ENCODE assay signal across 28 cellular contexts in the genomic region with DNA sequence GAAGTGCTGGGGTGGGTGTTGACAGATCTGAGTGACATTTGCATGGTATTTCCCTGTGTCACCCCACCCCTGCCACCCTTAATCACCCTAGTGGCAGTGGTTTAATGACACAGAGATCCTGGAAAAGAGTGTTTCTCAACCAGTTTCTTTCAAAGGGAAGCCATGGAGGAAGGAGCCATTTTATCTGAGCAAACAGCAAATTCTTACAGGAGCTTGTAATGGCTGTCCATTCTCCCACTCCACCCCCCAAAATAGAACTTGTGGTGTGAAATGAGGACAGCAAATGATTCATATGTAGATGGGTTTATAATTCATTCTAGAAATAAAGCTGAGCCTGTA. TPM values are rescaled to one million over a fixed set of nuclear protein-coding genes. Genes with fewer than 3 reads are reported as not detected.
DNase-seq lines count a peak whose midpoint lies in the region; ATAC-seq and TF ChIP-seq lines count a peak whose summit lies in the region.
"Had no signal": no experiment of that assay in that cellular context is flagged by ENCODE, and none has a peak within 500 bp of the region (broad histone marks: within the 10 kb centered on the region; RNA-seq: fewer than 3 reads in every experiment).

No MANE protein-coding gene starts in this region.

- H3K4me3 Mint-ChIP-seq in activated CD8-positive, alpha-beta T cell treated with anti-CD3 and anti-CD28 coated beads for 36 hours, result no peak overlapping the region
- H3K4me3 Mint-ChIP-seq in activated CD8-positive, alpha-beta T cell treated with anti-CD3 and anti-CD28 coated beads, Interleukin-2, amount 10 ng/mL, durations not matched to agents 7 days and 5 days, result no peak overlapping the region
- H3K4me3 Mint-ChIP-seq in stimulated activated memory B cell treated with anti-CD40 and anti-IgM and Interleukin-4, amounts not matched to agents 10 μg/mL and 1 μg/mL and 100 μg/mL, for 72 hours, result no peak overlapping the region
- H3K4me3 Mint-ChIP-seq: activated naive CD8-positive, alpha-beta T cell treated with anti-CD3 and anti-CD28 coated beads, Interleukin-2, amount 10 ng/mL, durations not matched to agents 7 days and 5 days; CD8-positive, alpha-beta memory T cell; nephron had no signal

- no peaks in the 10 kb centered on the region for H3K27me3 Mint-ChIP-seq in activated CD8-positive, alpha-beta T cell treated with anti-CD3 and anti-CD28 coated beads for 36 hours
- no peaks in the 10 kb centered on the region for H3K27me3 Mint-ChIP-seq in activated CD8-positive, alpha-beta T cell treated with anti-CD3 and anti-CD28 coated beads, Interleukin-2, amount 10 ng/mL, durations not matched to agents 7 days and 5 days (ENCODE audit: low read depth)
- no peaks in the 10 kb centered on the region for H3K27me3 Mint-ChIP-seq in stimulated activated memory B cell treated with anti-CD40 and anti-IgM and Interleukin-4, amounts not matched to agents 10 μg/mL and 1 μg/mL and 100 μg/mL, for 72 hours
- H3K27me3 Mint-ChIP-seq: activated naive CD8-positive, alpha-beta T cell treated with anti-CD3 and anti-CD28 coated beads, Interleukin-2, amount 10 ng/mL, durations not matched to agents 7 days and 5 days; CD8-positive, alpha-beta memory T cell had no signal

- DNase-seq in activated CD8-positive, alpha-beta T cell treated with anti-CD3 and anti-CD28 coated beads for 36 hours, result no peak
- no peak for DNase-seq in activated CD8-positive, alpha-beta T cell treated with anti-CD3 and anti-CD28 coated beads, Interleukin-2, amount 10 ng/mL, durations not matched to agents 7 days and 5 days
- DNase-seq in HCEC 1CT (peak; percentile 20), head of caudate nucleus (peak in 28 of 42 donors; percentile 7 to 70 (median 40)), retina (no peak), globus pallidus (ENCODE audit: low spot score) (no peak)
- DNase-seq: activated CD4-positive, alpha-beta T cell treated with anti-CD3 and anti-CD28 coated beads, Interleukin-2, amount 50 U/mL, for 1 hour; activated CD8-positive, alpha-beta memory T cell treated with anti-CD3 and anti-CD28 coated beads, Interleukin-2, amount 50 U/mL, for 4 hours; activated effector memory CD4-positive, alpha-beta T cell treated with Interleukin-2 at 50 U/mL for 16 hours; activated naive CD8-positive, alpha-beta T cell treated with anti-CD3 and anti-CD28 coated beads, Interleukin-2, amount 10 ng/mL, durations not matched to agents 7 days and 5 days; AML-193; brain microvascular endothelial cell; CD8-positive, alpha-beta memory T cell; effector CD4-positive, alpha-beta T cell; glutamatergic neuron; kidney; midbrain; NCI-H1417 treated with DMSO at 0.1 percent for 48 hours; NCI-H345; NCI-H748 treated with DMSO at 0.1 percent for 48 hours; right lobe of liver; stimulated activated CD4-positive, alpha-beta T cell treated with anti-CD3 and anti-CD28 coated beads, Interleukin-4, amount 100 ng/mL, for 4 hours; stimulated activated naive CD4-positive, alpha-beta T cell; T1000; uterus had no signal

- peaks cover 80% of the 10 kb centered on the region for H3K4me1 Mint-ChIP-seq in activated CD8-positive, alpha-beta T cell treated with anti-CD3 and anti-CD28 coated beads for 36 hours (ENCODE audit: low read depth)
- peaks cover 50% of the 10 kb centered on the region for H3K4me1 Mint-ChIP-seq in activated CD8-positive, alpha-beta T cell treated with anti-CD3 and anti-CD28 coated beads, Interleukin-2, amount 10 ng/mL, durations not matched to agents 7 days and 5 days (ENCODE audit: low read depth)
- H3K4me1 Mint-ChIP-seq in stimulated activated memory B cell treated with anti-CD40 and anti-IgM and Interleukin-4, amounts not matched to agents 10 μg/mL and 1 μg/mL and 100 μg/mL, for 72 hours, result peaks cover 79% of the 10 kb centered on the region

- CTCF ChIA-PET in activated CD8-positive, alpha-beta T cell treated with anti-CD3 and anti-CD28 coated beads for 36 hours (lab: Charles Lee), result interaction anchor here (0.5 to 1.9 kb wide), 8 partner anchors 8 to 257 kb away, joined by 3 to 6 read pairs (median 4); no protein-coding TSS in a partner anchor
- CTCF ChIA-PET in activated CD8-positive, alpha-beta T cell treated with anti-CD3 and anti-CD28 coated beads, Interleukin-2, amount 10 ng/mL, durations not matched to agents 7 days and 5 days (lab: Charles Lee), result interaction anchor here (0.7 to 2.5 kb wide), 10 partner anchors 9 to 229 kb away, joined by 3 to 8 read pairs (median 4); no protein-coding TSS in a partner anchor

- no peaks in the 10 kb centered on the region for H3K36me3 Mint-ChIP-seq in activated CD8-positive, alpha-beta T cell treated with anti-CD3 and anti-CD28 coated beads for 36 hours (ENCODE audit: low read depth)
- H3K36me3 Mint-ChIP-seq in activated CD8-positive, alpha-beta T cell treated with anti-CD3 and anti-CD28 coated beads, Interleukin-2, amount 10 ng/mL, durations not matched to agents 7 days and 5 days (ENCODE audit: low read depth), result peaks cover 21% of the 10 kb centered on the region
- peaks cover 5% of the 10 kb centered on the region for H3K36me3 Mint-ChIP-seq in stimulated activated memory B cell treated with anti-CD40 and anti-IgM and Interleukin-4, amounts not matched to agents 10 μg/mL and 1 μg/mL and 100 μg/mL, for 72 hours

- peak overlapping the region; percentile 57 for H3K27ac Mint-ChIP-seq in activated CD8-positive, alpha-beta T cell treated with anti-CD3 and anti-CD28 coated beads for 36 hours
- no peak overlapping the region for H3K27ac Mint-ChIP-seq in activated CD8-positive, alpha-beta T cell treated with anti-CD3 and anti-CD28 coated beads, Interleukin-2, amount 10 ng/mL, durations not matched to agents 7 days and 5 days
- H3K27ac Mint-ChIP-seq in stimulated activated memory B cell treated with anti-CD40 and anti-IgM and Interleukin-4, amounts not matched to agents 10 μg/mL and 1 μg/mL and 100 μg/mL, for 72 hours, result peak overlapping the region; percentile 59
- H3K27ac Mint-ChIP-seq: activated naive CD8-positive, alpha-beta T cell treated with anti-CD3 and anti-CD28 coated beads, Interleukin-2, amount 10 ng/mL, durations not matched to agents 7 days and 5 days; nephron had no signal

- H3K9me3 Mint-ChIP-seq in activated CD8-positive, alpha-beta T cell treated with anti-CD3 and anti-CD28 coated beads for 36 hours, result no peaks in the 10 kb centered on the region
- no peaks in the 10 kb centered on the region for H3K9me3 Mint-ChIP-seq in activated CD8-positive, alpha-beta T cell treated with anti-CD3 and anti-CD28 coated beads, Interleukin-2, amount 10 ng/mL, durations not matched to agents 7 days and 5 days (ENCODE audit: insufficient read depth)
- H3K9me3 Mint-ChIP-seq in stimulated activated memory B cell treated with anti-CD40 and anti-IgM and Interleukin-4, amounts not matched to agents 10 μg/mL and 1 μg/mL and 100 μg/mL, for 72 hours, result no peaks in the 10 kb centered on the region
- H3K9me3 Mint-ChIP-seq: activated naive CD8-positive, alpha-beta T cell treated with anti-CD3 and anti-CD28 coated beads, Interleukin-2, amount 10 ng/mL, durations not matched to agents 7 days and 5 days; CD8-positive, alpha-beta memory T cell had no signal

- intact Hi-C loops in activated CD8-positive, alpha-beta T cell treated with anti-CD3 and anti-CD28 coated beads for 36 hours (cut with micrococcal nuclease), result no loop called here
- intact Hi-C loops in head of caudate nucleus (cut with DNase I), result no loop called here

- TF ChIP-seq CTCF in activated CD8-positive, alpha-beta T cell treated with anti-CD3 and anti-CD28 coated beads for 36 hours (IDR thresholded peaks at IDR 0.05), result no peak

- ATAC-seq in activated CD8-positive, alpha-beta T cell treated with anti-CD3 and anti-CD28 coated beads for 36 hours, result no peak
- ATAC-seq in activated CD8-positive, alpha-beta T cell treated with anti-CD3 and anti-CD28 coated beads, Interleukin-2, amount 10 ng/mL, durations not matched to agents 7 days and 5 days, result no peak
- no peak for ATAC-seq in stimulated activated memory B cell treated with anti-CD40 and anti-IgM and Interleukin-4, amounts not matched to agents 10 μg/mL and 1 μg/mL and 100 μg/mL, for 72 hours
- no peak for ATAC-seq in HG03097 (IDR thresholded peaks at IDR 0.05; ENCODE audit: low FRiP score, unreplicated experiment)
- ATAC-seq: right lobe of liver had no signal

- POLR2A ChIA-PET in activated CD8-positive, alpha-beta T cell treated with anti-CD3 and anti-CD28 coated beads for 36 hours (lab: Charles Lee), result interaction anchor here (1.0 to 1.4 kb wide), 2 partner anchors 15 to 74 kb away, joined by 3 to 4 read pairs; no protein-coding TSS in a partner anchor
- POLR2A ChIA-PET in activated CD8-positive, alpha-beta T cell treated with anti-CD3 and anti-CD28 coated beads, Interleukin-2, amount 10 ng/mL, durations not matched to agents 7 days and 5 days (lab: Charles Lee), result interaction anchor here (1.5 kb wide), 1 partner anchor 21 kb away, joined by 4 read pairs; no protein-coding TSS in a partner anchor

RNA-seq across cellular contexts. Expression of gene CDC42EP3, which starts 51.5 kb away (rescaled TPM):
- 10 to 100 TPM; 18.8 to 22.6 TPM for total RNA-seq in activated CD8-positive, alpha-beta T cell treated with anti-CD3 and anti-CD28 coated beads for 36 hours
- 10 to 100 TPM; 30.1 to 33.2 TPM for total RNA-seq in activated CD8-positive, alpha-beta T cell treated with anti-CD3 and anti-CD28 coated beads, Interleukin-2, amount 10 ng/mL, durations not matched to agents 7 days and 5 days

Comparison
In these comparisons a context has a peak if more than half of its experiments do, and no peak if none do; other contexts are left out.
1. DNase-seq: peak in HCEC 1CT (single experiment) and head of caudate nucleus (28 of 42); none in activated CD8-positive, alpha-beta T cell treated with anti-CD3 and anti-CD28 coated beads for 36 hours (single experiment), activated CD8-positive, alpha-beta T cell treated with anti-CD3 and anti-CD28 coated beads, Interleukin-2, amount 10 ng/mL, durations not matched to agents 7 days and 5 days (single experiment), retina (single experiment) and globus pallidus (single experiment).